In the genomic region with DNA sequence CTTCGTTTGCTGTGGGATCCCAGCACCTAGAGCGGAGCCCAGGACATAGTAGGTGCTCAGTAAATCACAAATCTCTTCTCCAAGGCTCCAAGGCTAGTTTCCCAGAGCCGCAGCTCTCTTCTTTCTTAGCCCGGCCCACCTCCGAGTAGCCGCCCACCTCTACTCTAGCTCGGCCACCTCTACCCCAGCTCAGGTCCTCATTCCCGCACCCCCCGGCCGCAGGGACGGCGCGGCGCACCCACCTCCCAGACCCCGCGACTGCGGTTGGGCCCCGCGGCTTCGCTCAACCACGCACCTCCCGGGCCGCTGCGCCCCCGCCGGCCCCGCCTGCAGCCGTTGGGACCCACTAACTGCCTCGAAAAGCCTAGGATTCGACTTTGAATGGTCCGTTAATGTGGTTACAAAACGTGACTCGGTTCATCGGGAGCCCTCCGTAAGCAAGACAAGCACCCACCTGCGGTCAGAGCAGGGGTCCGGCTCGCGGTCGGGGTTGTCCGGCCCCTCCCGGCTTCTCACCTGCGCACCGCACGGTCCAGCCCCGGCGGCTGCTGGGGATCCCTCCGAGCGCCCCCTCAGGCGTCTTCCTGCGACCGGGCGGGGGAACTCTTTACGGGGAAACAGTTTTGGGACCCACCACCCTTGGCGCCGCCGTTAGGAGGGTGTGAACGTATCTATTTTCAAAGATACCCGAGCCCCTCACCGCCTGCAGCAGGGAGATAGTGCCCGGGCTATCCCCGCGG, we compare ENCODE assay signal across 17 cellular contexts. TPM values are rescaled to one million over a fixed set of nuclear protein-coding genes. Genes with fewer than 3 reads are reported as not detected.
DNase-seq lines count a peak whose midpoint lies in the region; ATAC-seq, FAIRE-seq and TF ChIP-seq lines count a peak whose summit lies in the region.
"Had no signal": no experiment of that assay in that cellular context is flagged by ENCODE, and none has a peak within 500 bp of the region (broad histone marks: within the 10 kb centered on the region; RNA-seq: fewer than 3 reads in every experiment).

A gene (minus strand): TSS at position 351 of the 740 bp plus-strand sequence. CDS start 3,035 bp downstream, outside the sequence.

- no peak for FAIRE-seq in H1 (lab: Jason Lieb, UNC)
- FAIRE-seq: G401.6 had no signal

- no peaks in the 10 kb centered on the region for H3K79me1 ChIP-seq in H1 (ENCODE audit: low read depth, low read length)

- 41% methylated on average over 59 of the region's 63 CpGs; no CpG with 5 or more reads in 1 of the 2 experiments for WGBS in H1 (ENCODE audit: extremely low coverage in 1 of 2, insufficient coverage in 1 of 2, insufficient read length in 1 of 2, insufficient replicate concordance in 2 of 2, low coverage in 1 of 2, low lambda C conversion rate in 2 of 2, missing lambda C conversion rate in 1 of 2), 2 experiments

- H3K56ac ChIP-seq in H1 (replicated peaks; ENCODE audit: insufficient read length, low read depth, low read length), result no peak within 1 kb of the TSS

- peak within 1 kb of the TSS; percentile 28 for H4K8ac ChIP-seq in H1 (ENCODE audit: extremely low read depth, insufficient read depth, low read length)

- CTCF ChIA-PET in AG04449 (lab: Yijun Ruan, JAX) (no interaction called here), H1 (lab: Charles Lee; ENCODE audit: partially characterized antibody) (interaction anchor here (0.7 to 2.2 kb wide), 4 partner anchors 9 to 60 kb away, joined by 3 to 6 read pairs (median 4); no protein-coding TSS in a partner anchor)

- H3K14ac ChIP-seq in H1 (ENCODE audit: insufficient read length), result no peak within 1 kb of the TSS

- no peak for TF ChIP-seq RAD21 in H1 (IDR thresholded peaks at IDR 0.05 in 1 of 2, conservative IDR thresholded peaks at IDR 0.05 in 1 of 2; ENCODE audit: low read depth in 2 of 2, low read length in 2 of 2)

- no peak within 1 kb of the TSS for H2BK5ac ChIP-seq in H1 (ENCODE audit: low read depth, low read length)

- H4K20me1 ChIP-seq in H1 (replicated peaks in 1 of 2; ENCODE audit: control insufficient read depth in 1 of 2, insufficient read depth in 2 of 2, low read length in 2 of 2), result no peaks in the 10 kb centered on the region
- H4K20me1 ChIP-seq: BLaER1 treated with 17β-estradiol and CSF1 and Interleukin-3, amounts not matched to agents 10 nM and 100 nM had no signal

- H3K23ac ChIP-seq in H1 (ENCODE audit: insufficient read length), result no peak within 1 kb of the TSS

- H3K4me3 ChIP-seq in AG04449 (ENCODE audit: low read depth, low read length), result peak within 1 kb of the TSS; percentile 27
- H3K4me3 ChIP-seq in H7 (ENCODE audit: insufficient read depth, low read depth, low read length), result peak within 1 kb of the TSS; percentile 33; the same call in 1 of the 2 replicates
- H3K4me3 ChIP-seq in H1 (ENCODE audit: extremely low read depth in 1 of 4, insufficient read depth in 2 of 4, low read depth in 3 of 4, low read length in 4 of 4), result peak within 1 kb of the TSS; percentile 22 to 59 (median 33); a peak in 6 of 8 replicates
- H3K4me3 ChIP-seq: BLaER1 treated with 17β-estradiol and CSF1 and Interleukin-3, amounts not matched to agents 10 nM and 100 nM had no signal

- no peak within 1 kb of the TSS for H3K27ac ChIP-seq in H1 (ENCODE audit: low read depth, low read length)
- H3K27ac ChIP-seq: BLaER1 treated with 17β-estradiol and CSF1 and Interleukin-3, amounts not matched to agents 10 nM and 100 nM; parathyroid adenoma had no signal

- H3K36me3 ChIP-seq in H7 (replicated peaks; ENCODE audit: control insufficient read depth, insufficient read depth, low read length) (no peaks in the 10 kb centered on the region), H1 (ENCODE audit: control insufficient read depth in 2 of 4, insufficient read depth in 4 of 4, low read length in 3 of 4) (no peaks in the 10 kb centered on the region)
- H3K36me3 ChIP-seq: BLaER1 treated with 17β-estradiol and CSF1 and Interleukin-3, amounts not matched to agents 10 nM and 100 nM had no signal

- 0 out of 2 replicates have a peak within 1 kb of the TSS, but pooled peaks have one; percentile 46 for H2BK15ac ChIP-seq in H1 (ENCODE audit: low read length)

- H2AFZ ChIP-seq in H1 (ENCODE audit: low read length), result no peak within 1 kb of the TSS
- H2AFZ ChIP-seq: parathyroid adenoma had no signal

- peak within 1 kb of the TSS; percentile 70; the same call in 1 of the 2 replicates for H2BK12ac ChIP-seq in H1 (ENCODE audit: low read depth, low read length)

- no peaks in the 10 kb centered on the region; a peak in 1 of 4 replicates for H3K79me2 ChIP-seq in H1 (ENCODE audit: control insufficient read depth in 1 of 2, insufficient read depth in 2 of 2, low read length in 2 of 2)
- H3K79me2 ChIP-seq: parathyroid adenoma had no signal

- no peak within 1 kb of the TSS for H2BK20ac ChIP-seq in H1 (ENCODE audit: low read length)

- TF ChIP-seq EP300 in H1 (IDR thresholded peaks at IDR 0.05; ENCODE audit: borderline replicate concordance in 1 of 2, low read depth in 2 of 2, low read length in 2 of 2), result no peak

- TF ChIP-seq POLR2A in H1 (IDR thresholded peaks at IDR 0.05; ENCODE audit: control extremely low read depth in 1 of 2, low read depth in 2 of 2, low read length in 2 of 2), result no peak

- H3K4ac ChIP-seq in H1 (replicated peaks; ENCODE audit: insufficient read length, low read depth, low read length), result no peak within 1 kb of the TSS

- TF ChIP-seq CTCF in AG04449 (IDR thresholded peaks at IDR 0.05; ENCODE audit: insufficient read depth, low read length, missing control alignments), result no peak
- TF ChIP-seq CTCF in H1 (IDR thresholded peaks at IDR 0.05; ENCODE audit: control extremely low read depth in 1 of 3, insufficient read depth in 1 of 3, low read depth in 1 of 3, low read length in 3 of 3), result no peak

- no peak within 1 kb of the TSS; a peak in 2 of 7 replicates for H3K9ac ChIP-seq in H1 (replicated peaks in 1 of 4; ENCODE audit: extremely low read depth in 1 of 4, low read depth in 3 of 4, low read length in 3 of 4)
- H3K9ac ChIP-seq: BLaER1 treated with 17β-estradiol and CSF1 and Interleukin-3, amounts not matched to agents 10 nM and 100 nM; parathyroid adenoma had no signal

- no peaks in the 10 kb centered on the region for H3K9me3 ChIP-seq in H1 (ENCODE audit: insufficient read depth in 2 of 2, low read depth in 1 of 2, low read length in 1 of 2)

- no peak for DNase-seq in AG04449 (ENCODE audit: low read depth, low spot score)
- peak; percentile 50 for DNase-seq in H7
- DNase-seq in H1 (ENCODE audit: low read depth in 1 of 2, low spot score in 2 of 2), result no peak
- peak; percentile 86 for DNase-seq in mesenteric fat pad (ENCODE audit: low spot score)
- DNase-seq in putamen (ENCODE audit: low spot score), result no peak
- no peak for DNase-seq in HuH-7.5 (ENCODE audit: low spot score)
- DNase-seq: NCI-H2171; NK-92 treated with Interleukin-12 subunit alpha and Interleukin-12 subunit beta, amount 100 ng/mL, for 24 hours; stimulated activated CD4-positive, alpha-beta T cell treated with anti-CD3 and anti-CD28 coated beads, Interleukin-1b, Interleukin-23, amount 100 ng/mL, for 48 hours had no signal

- peaks cover 0 to 2% (median 0%) of the 10 kb centered on the region in 4 experiments; a peak in 2 of 7 replicates for H3K4me1 ChIP-seq in H1 (replicated peaks in 1 of 4; ENCODE audit: control insufficient read depth in 3 of 4, insufficient read depth in 4 of 4, low read length in 3 of 4)
- H3K4me1 ChIP-seq: parathyroid adenoma had no signal

- no peaks in the 10 kb centered on the region for H3K23me2 ChIP-seq in H1 (ENCODE audit: low read depth, low read length)

- no peak within 1 kb of the TSS for H4K91ac ChIP-seq in H1 (replicated peaks; ENCODE audit: insufficient read length, low read length)

- no peak within 1 kb of the TSS for H4K5ac ChIP-seq in H1 (ENCODE audit: insufficient read length, low read depth, low read length)

- ATAC-seq in GM18498 (IDR thresholded peaks at IDR 0.05; ENCODE audit: unreplicated experiment) (no peak), HG03460 (IDR thresholded peaks at IDR 0.05; ENCODE audit: unreplicated experiment) (no peak)
- ATAC-seq: HCT116 had no signal

- H3K27me3 ChIP-seq in H7 (ENCODE audit: control insufficient read depth, insufficient read depth, low read length) (no peaks in the 10 kb centered on the region), H1 (replicated peaks in 1 of 4; ENCODE audit: control insufficient read depth in 3 of 4, extremely low read depth in 1 of 4, insufficient read depth in 3 of 4, low read length in 3 of 4) (no peaks in the 10 kb centered on the region)
- H3K27me3 ChIP-seq: BLaER1 treated with 17β-estradiol and CSF1 and Interleukin-3, amounts not matched to agents 10 nM and 100 nM had no signal

- peak within 1 kb of the TSS; percentile 39 to 65; a peak in 3 of 4 replicates for H3K4me2 ChIP-seq in H1 (ENCODE audit: insufficient read depth in 1 of 2, low read depth in 2 of 2, low read length in 2 of 2)

- POLR2A ChIA-PET in AG04449 (lab: Yijun Ruan, JAX), result no interaction called here
- POLR2A ChIA-PET in H1 (lab: Charles Lee; ENCODE audit: partially characterized antibody), result interaction anchor here (0.6 to 2.2 kb wide), 9 partner anchors 8 to 60 kb away, joined by 3 to 6 read pairs (median 3); no protein-coding TSS in a partner anchor

- H2AK5ac ChIP-seq in H1 (ENCODE audit: low read depth, low read length), result no peak within 1 kb of the TSS

- no peak within 1 kb of the TSS for H2BK120ac ChIP-seq in H1 (replicated peaks; ENCODE audit: low read depth, low read length)

- no peak within 1 kb of the TSS for H3K18ac ChIP-seq in H1 (ENCODE audit: extremely low read depth, low read length)

TF ChIP-seq in H1, 55 proteins besides CTCF, POLR2A, EP300 and RAD21 (continues in another document):
- no peak for TF ChIP-seq SUZ12 (IDR thresholded peaks at IDR 0.05; ENCODE audit: low read length)
- no peak for TF ChIP-seq SIX5 (IDR thresholded peaks at IDR 0.05; ENCODE audit: low read depth, low read length)
- no peak for TF ChIP-seq YY1 (IDR thresholded peaks at IDR 0.05; ENCODE audit: low read depth, low read length)
- TF ChIP-seq PHF8 (conservative IDR thresholded peaks at IDR 0.05; ENCODE audit: low read depth, low read length), result 0 out of 2 replicates have a peak, but pooled peaks have one; percentile 37
- TF ChIP-seq RXRA (IDR thresholded peaks at IDR 0.05; ENCODE audit: insufficient read depth, low read depth, low read length), result no peak
- no peak for TF ChIP-seq HDAC2 (IDR thresholded peaks at IDR 0.05; ENCODE audit: borderline replicate concordance in 1 of 2, low read depth in 2 of 2, low read length in 2 of 2)
- TF ChIP-seq BCL11A (IDR thresholded peaks at IDR 0.05; ENCODE audit: low read depth in 2 of 2, low read length in 2 of 2), result no peak

RNA-seq across cellular contexts. Expression of the gene that starts here (rescaled TPM):
- 1.4 and 1.7 TPM in 2 replicates for total RNA-seq in H7 (2014; rRNA removed; shearing (Covaris generic))
- 18.2 and 19.3 TPM in 2 replicates for total RNA-seq in H1 (2021; fragmentation: NEBNext Ultra II Directional; extraction: Animal tissue kit (Norgen Biotek cat#: 25700))
- polyA plus RNA-seq in H1 (2011; rRNA removed), result 10.1 and 11.1 TPM in 2 replicates
- 10.7 TPM for polyA plus RNA-seq in H1 (2011; cell fraction: cytosol; rRNA removed)
- 6.0 TPM for polyA plus RNA-seq in H1 (2011; cell fraction: nucleus; rRNA removed)
- 9.0 to 20.2 TPM (median 14.2 TPM) in 4 replicates for polyA plus RNA-seq in H1 (2012, experiment 1 of 2)
- polyA plus RNA-seq in H1 (2012, experiment 2 of 2), result 6.3 TPM
- 9.7 TPM for polyA plus RNA-seq in H1 (2013, experiment 1 of 2)
- polyA plus RNA-seq in H1 (2013, experiment 2 of 2), result 8.7 TPM
- polyA minus RNA-seq in H1 (2011; rRNA and poly(A)+ RNA removed), result 10.8 and 15.7 TPM in 2 replicates
- polyA minus RNA-seq in H1 (2011; cell fraction: cytosol; rRNA and poly(A)+ RNA removed), result 15.4 TPM
- 4.7 TPM for polyA minus RNA-seq in H1 (2011; cell fraction: nucleus; rRNA and poly(A)+ RNA removed)
- total RNA-seq in mesenteric fat pad, result 5.4 TPM
- total RNA-seq: lung microvascular endothelial cell, SK-MEL-5 had no signal

Comparison
In these comparisons a context has a peak if more than half of its experiments do, and no peak if none do; other contexts are left out.
1. DNase-seq: peak in H7 (single experiment) and mesenteric fat pad (single experiment); none in AG04449 (single experiment), H1 (0 of 2), putamen (single experiment) and HuH-7.5 (single experiment).
2. Peak in every context shown above with its lines, with median percentiles within 50 percentile points of each other: H3K4me3 ChIP-seq.